8 cellular contexts compared by ENCODE assay signal in the genomic region with DNA sequence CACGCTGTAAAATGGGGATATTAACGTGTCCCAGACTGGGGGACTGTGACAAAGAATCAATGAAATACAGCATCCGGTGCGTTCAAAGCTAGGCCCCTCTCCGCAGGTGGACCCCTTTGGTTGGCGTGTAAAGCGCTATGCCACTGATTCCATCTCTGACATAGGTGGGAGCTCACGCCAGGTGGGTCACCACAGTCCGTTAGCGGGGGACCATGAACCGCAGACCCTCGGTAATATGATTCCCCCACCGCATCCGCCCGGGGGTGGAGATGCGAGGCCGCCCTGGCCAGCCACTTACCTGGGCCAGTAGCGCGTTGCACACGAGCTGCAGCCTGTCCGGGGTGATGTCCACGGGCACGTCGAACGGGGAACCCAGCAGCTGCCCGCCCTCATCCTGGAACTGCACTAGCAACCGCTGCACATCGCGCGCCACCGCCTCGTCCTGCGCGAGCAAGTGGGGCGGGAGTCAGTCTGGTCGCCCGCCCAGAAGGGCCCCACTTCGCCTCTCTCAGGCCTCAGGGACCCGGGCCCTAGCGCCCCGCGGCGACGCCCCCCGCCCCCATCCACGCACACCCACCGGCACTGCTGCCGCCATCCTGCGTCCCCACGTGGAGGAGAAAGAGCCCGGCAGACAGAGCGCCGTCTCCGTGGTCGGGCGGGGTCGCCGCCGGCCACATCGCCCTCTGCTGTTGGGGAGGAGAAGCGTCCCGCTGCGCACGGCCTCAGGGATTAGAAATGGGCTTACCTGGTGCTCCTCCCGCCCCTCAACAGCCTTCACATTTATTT. TPM values are rescaled to one million over a fixed set of nuclear protein-coding genes. Genes with fewer than 3 reads are reported as not detected.
A peak's percentile ranks its signal among the peaks of the same experiment; 100 is the strongest.
DNase-seq lines count a peak whose midpoint lies in the region; ATAC-seq and TF ChIP-seq lines count a peak whose summit lies in the region.

A gene (minus strand): TSS at position 623 of the 786 bp plus-strand sequence. CDS start 28 bp downstream, at position 595.

- H3K27ac ChIP-seq in AG04450 (ENCODE audit: low read depth, low read length) (no peak within 1 kb of the TSS), coronary artery (peak within 1 kb of the TSS in 1 of 2 donors; percentile 26)

- ATAC-seq in GM18907 (IDR thresholded peaks at IDR 0.05; ENCODE audit: unreplicated experiment) (peak; percentile 78), HG03196 (IDR thresholded peaks at IDR 0.05; ENCODE audit: unreplicated experiment) (peak; percentile 79)

- peak; percentile 44 for DNase-seq in AG04450 (ENCODE audit: low read depth, low spot score)
- peak; percentile 73 for DNase-seq in NCI-H510A (lab: John Stamatoyannopoulos, UW)
- DNase-seq in activated CD4-positive, alpha-beta T cell treated with anti-CD3 and anti-CD28 coated beads for 48 hours = peak; percentile 93
- DNase-seq in coronary artery (ENCODE audit: low spot score) = no peak
- DNase-seq in left kidney (ENCODE audit: low read depth, low spot score) = peak; percentile 93
- peak; percentile 85 to 88 for DNase-seq in stimulated activated CD4-positive, alpha-beta T cell treated with anti-CD3 and anti-CD28 coated beads, Interleukin-1b, Interleukin-23, amount 100 ng/mL, for 4 hours (ENCODE audit: low read depth in 2 of 2)

- H3K9me3 ChIP-seq in AG04450 (ENCODE audit: control insufficient read depth, insufficient read depth, low read length) = peaks cover 3% of the 10 kb centered on the region; the same call in 1 of the 2 replicates

- POLR2A ChIA-PET in AG04450 (lab: Yijun Ruan, JAX) = interaction anchor here (0.8 to 1.1 kb wide), 3 partner anchors 11 to 14 kb away, joined by 4 to 13 read pairs (median 5); no protein-coding TSS in a partner anchor

- H3K4me3 ChIP-seq in AG04450 (ENCODE audit: low read depth, low read length) = peak within 1 kb of the TSS; percentile 97
- H3K4me3 ChIP-seq in coronary artery = peak within 1 kb of the TSS; percentile 97

- peak; percentile 90 for TF ChIP-seq CTCF in AG04450 (IDR thresholded peaks at IDR 0.05; ENCODE audit: low read depth, low read length)
- TF ChIP-seq CTCF in coronary artery (IDR thresholded peaks at IDR 0.05) = peak; percentile 93

- CTCF ChIA-PET in AG04450 (lab: Charles Lee) = interaction anchor here (0.5 to 1.9 kb wide), 15 partner anchors 10 to 720 kb away, joined by 3 to 10 read pairs (median 4); no protein-coding TSS in a partner anchor

- peaks cover under 1% of the 10 kb centered on the region for H3K27me3 ChIP-seq in AG04450 (ENCODE audit: control insufficient read depth, insufficient read depth, low read length)

RNA-seq across cellular contexts. Expression of the gene that starts here (rescaled TPM):
- 10.5 and 14.0 TPM in 2 replicates for polyA plus RNA-seq in AG04450 (2011; rRNA removed)
- 17.1 and 18.3 TPM in 2 replicates for polyA minus RNA-seq in AG04450 (2011; rRNA and poly(A)+ RNA removed)
